Comparison of ENCODE assay signal across 1 cellular context in the genomic region with DNA sequence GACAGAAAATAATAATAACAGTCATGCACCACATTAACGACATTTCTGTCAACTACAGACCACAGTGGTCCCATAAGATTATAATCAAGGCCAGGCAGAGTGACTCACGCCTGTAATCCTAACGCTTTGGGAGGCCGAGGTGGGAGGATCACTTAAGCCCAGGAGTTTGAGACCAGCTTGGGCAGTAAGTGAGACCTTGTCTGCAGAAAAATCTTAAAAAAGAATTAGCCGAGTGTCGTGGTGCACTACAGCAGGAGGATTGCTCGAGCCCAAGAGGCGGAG.
TF ChIP-seq lines count a peak whose summit lies in the region.

No MANE protein-coding gene starts in this region.

TF ChIP-seq in K562, 482 proteins besides CTCF, POLR2A, EP300 and RAD21 (continues in another document):
- TF ChIP-seq ADNP (tag; IDR thresholded peaks at IDR 0.05) (no peak), PTBP1 (IDR thresholded peaks at IDR 0.05; ENCODE audit: low read depth, low read length) (no peak), FOSL1 (tag; conservative IDR thresholded peaks at IDR 0.05) (peak; percentile 87), FOXO4 (CRISPR knock-in tag; IDR thresholded peaks at IDR 0.05) (no peak), ZC3H8 (IDR thresholded peaks at IDR 0.05) (no peak), ZNF134 (CRISPR knock-in tag; conservative IDR thresholded peaks at IDR 0.05) (no peak), ATF2 (CRISPR knock-in tag; IDR thresholded peaks at IDR 0.05) (no peak), MGA (IDR thresholded peaks at IDR 0.05) (no peak), TFAP4 (CRISPR knock-in tag; IDR thresholded peaks at IDR 0.05; ENCODE audit: borderline replicate concordance) (no peak), ARID1B (IDR thresholded peaks at IDR 0.05) (peak; percentile 67), VEZF1 (CRISPR knock-in tag; IDR thresholded peaks at IDR 0.05) (peak; percentile 28; the same call in 1 of the 2 replicates), JUND (IDR thresholded peaks at IDR 0.05; ENCODE audit: borderline replicate concordance, low read depth, low read length) (peak; percentile 83), JUND (tag; IDR thresholded peaks at IDR 0.05; ENCODE audit: borderline replicate concordance, low read depth, low read length) (peak; percentile 56; the same call in 1 of the 3 replicates), MTA1 (IDR thresholded peaks at IDR 0.05; ENCODE audit: borderline replicate concordance) (peak; percentile 40; the same call in 1 of the 2 replicates), CBX1 (IDR thresholded peaks at IDR 0.05; ENCODE audit: low read depth) (no peak), ETS2 (tag; IDR thresholded peaks at IDR 0.05; ENCODE audit: borderline replicate concordance, poor library complexity, severe bottlenecking) (no peak), NR2C1 (IDR thresholded peaks at IDR 0.05) (no peak), NR2C1 (tag; IDR thresholded peaks at IDR 0.05) (no peak)
- TF ChIP-seq, protein P1, sequence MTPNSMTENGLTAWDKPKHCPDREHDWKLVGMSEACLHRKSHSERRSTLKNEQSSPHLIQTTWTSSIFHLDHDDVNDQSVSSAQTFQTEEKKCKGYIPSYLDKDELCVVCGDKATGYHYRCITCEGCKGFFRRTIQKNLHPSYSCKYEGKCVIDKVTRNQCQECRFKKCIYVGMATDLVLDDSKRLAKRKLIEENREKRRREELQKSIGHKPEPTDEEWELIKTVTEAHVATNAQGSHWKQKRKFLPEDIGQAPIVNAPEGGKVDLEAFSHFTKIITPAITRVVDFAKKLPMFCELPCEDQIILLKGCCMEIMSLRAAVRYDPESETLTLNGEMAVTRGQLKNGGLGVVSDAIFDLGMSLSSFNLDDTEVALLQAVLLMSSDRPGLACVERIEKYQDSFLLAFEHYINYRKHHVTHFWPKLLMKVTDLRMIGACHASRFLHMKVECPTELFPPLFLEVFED (CRISPR knock-in tag; conservative IDR thresholded peaks at IDR 0.05), result no peak
